1 cellular context compared by ENCODE assay signal in genomic region chr1:40373323-40374283, GRCh38.
TF ChIP-seq lines count a peak whose summit lies in the region.

Gene SMAP2 (plus strand): TSS chr1:40373727. CDS start chr1:40374121, 394 bp downstream.

TF ChIP-seq in HepG2, 621 proteins besides CTCF, POLR2A, EP300 and RAD21 (continued from another document and continues in another):
- TF ChIP-seq IRF9 (CRISPR knock-in tag; IDR thresholded peaks at IDR 0.05; ENCODE audit: borderline replicate concordance) (no peak), ZNF430 (CRISPR knock-in tag; IDR thresholded peaks at IDR 0.05) (0 out of 2 replicates have a peak, but pooled peaks have one; percentile 32), IRX3 (CRISPR knock-in tag; IDR thresholded peaks at IDR 0.05; ENCODE audit: borderline replicate concordance, low read depth) (no peak), ZNF256 (CRISPR knock-in tag; conservative IDR thresholded peaks at IDR 0.05) (no peak), PLRG1 (conservative IDR thresholded peaks at IDR 0.05) (no peak), MEF2D (CRISPR knock-in tag; IDR thresholded peaks at IDR 0.05) (no peak), PRMT3 (CRISPR knock-in tag; IDR thresholded peaks at IDR 0.05; ENCODE audit: borderline replicate concordance, low read depth) (no peak), NPAS2 (CRISPR knock-in tag; IDR thresholded peaks at IDR 0.05; ENCODE audit: borderline replicate concordance) (no peak), NFKBIZ (CRISPR knock-in tag; IDR thresholded peaks at IDR 0.05) (0 out of 2 replicates have a peak, but pooled peaks have one; percentile 34), ZBTB10 (CRISPR knock-in tag; IDR thresholded peaks at IDR 0.05; ENCODE audit: borderline replicate concordance) (no peak), SATB2 (CRISPR knock-in tag; IDR thresholded peaks at IDR 0.05) (no peak), SMC3 (IDR thresholded peaks at IDR 0.05; ENCODE audit: low read length) (no peak), MXD3 (CRISPR knock-in tag; IDR thresholded peaks at IDR 0.05) (no peak), JUND (CRISPR knock-in tag; IDR thresholded peaks at IDR 0.05) (no peak), SOX5 (CRISPR knock-in tag; IDR thresholded peaks at IDR 0.05; ENCODE audit: borderline replicate concordance) (no peak; the same call in 1 of the 2 replicates), NRL (CRISPR knock-in tag; IDR thresholded peaks at IDR 0.05; ENCODE audit: borderline replicate concordance) (peak; percentile 59; the same call in 1 of the 2 replicates), ZBTB4 (CRISPR knock-in tag; IDR thresholded peaks at IDR 0.05; ENCODE audit: borderline replicate concordance) (no peak), ZNF746 (CRISPR knock-in tag; IDR thresholded peaks at IDR 0.05) (no peak), ZNF337 (CRISPR knock-in tag; IDR thresholded peaks at IDR 0.05; ENCODE audit: borderline replicate concordance, low read depth) (no peak), ZNF740 (CRISPR knock-in tag; IDR thresholded peaks at IDR 0.05) (no peak), ZNF878 (CRISPR knock-in tag; IDR thresholded peaks at IDR 0.05) (no peak), SRF (IDR thresholded peaks at IDR 0.05; ENCODE audit: low read depth, low read length) (no peak), ZNF652 (CRISPR knock-in tag; IDR thresholded peaks at IDR 0.05; ENCODE audit: borderline replicate concordance, low read depth) (no peak), HMG20B (CRISPR knock-in tag; conservative IDR thresholded peaks at IDR 0.05) (no peak), FOXO4 (CRISPR knock-in tag; conservative IDR thresholded peaks at IDR 0.05) (no peak), MAF1 (CRISPR knock-in tag; IDR thresholded peaks at IDR 0.05; ENCODE audit: borderline replicate concordance) (no peak), ZNF30 (CRISPR knock-in tag; IDR thresholded peaks at IDR 0.05) (no peak), ZNF3 (CRISPR knock-in tag; IDR thresholded peaks at IDR 0.05) (no peak), ZNF772 (CRISPR knock-in tag; IDR thresholded peaks at IDR 0.05) (no peak), NCOA1 (CRISPR knock-in tag; IDR thresholded peaks at IDR 0.05) (0 out of 2 replicates have a peak, but pooled peaks have one; percentile 36), POGZ (CRISPR knock-in tag; IDR thresholded peaks at IDR 0.05) (no peak; the same call in 1 of the 2 replicates), MIXL1 (CRISPR knock-in tag; IDR thresholded peaks at IDR 0.05) (no peak), EHMT2 (IDR thresholded peaks at IDR 0.05; ENCODE audit: borderline replicate concordance, low read depth, low read length) (no peak), ZIK1 (CRISPR knock-in tag; IDR thresholded peaks at IDR 0.05; ENCODE audit: borderline replicate concordance, low read depth) (no peak), ZHX2 (IDR thresholded peaks at IDR 0.05; ENCODE audit: low read depth) (no peak), ZHX2 (CRISPR knock-in tag; IDR thresholded peaks at IDR 0.05; ENCODE audit: borderline replicate concordance) (no peak), FOXC1 (CRISPR knock-in tag; IDR thresholded peaks at IDR 0.05; ENCODE audit: borderline replicate concordance) (no peak), ZMAT3 (CRISPR knock-in tag; conservative IDR thresholded peaks at IDR 0.05) (no peak), NCOA5 (CRISPR knock-in tag; IDR thresholded peaks at IDR 0.05) (no peak), HBP1 (CRISPR knock-in tag; IDR thresholded peaks at IDR 0.05; ENCODE audit: low read depth) (peak; percentile 99), SRSF4 (IDR thresholded peaks at IDR 0.05; ENCODE audit: low read depth, low read length, poor library complexity, severe bottlenecking) (no peak), CC2D1A (CRISPR knock-in tag; IDR thresholded peaks at IDR 0.05) (no peak), ZFX (CRISPR knock-in tag; IDR thresholded peaks at IDR 0.05; ENCODE audit: low read depth) (peak; percentile 68), ZNF777 (CRISPR knock-in tag; IDR thresholded peaks at IDR 0.05) (no peak), AGO2 (optimal IDR thresholded peaks at IDR 0.05; ENCODE audit: low read depth, low read length) (no peak), ZNF251 (CRISPR knock-in tag; IDR thresholded peaks at IDR 0.05) (no peak), TRIM24 (CRISPR knock-in tag; IDR thresholded peaks at IDR 0.05) (no peak), XRCC5 (optimal IDR thresholded peaks at IDR 0.05; ENCODE audit: low read length) (peak; percentile 7), ZNF143 (CRISPR knock-in tag; IDR thresholded peaks at IDR 0.05) (no peak), GTF2F1 (IDR thresholded peaks at IDR 0.05; ENCODE audit: low read length) (no peak), SKIL (CRISPR knock-in tag; IDR thresholded peaks at IDR 0.05; ENCODE audit: borderline replicate concordance) (no peak)
